ENCODE assay signal across 10 cellular contexts in genomic region chr10:61135276-61135721, GRCh38.
DNase-seq lines count a peak whose midpoint lies in the region; ATAC-seq and TF ChIP-seq lines count a peak whose summit lies in the region.
"Had no signal": no experiment of that assay in that cellular context is flagged by ENCODE, and none has a peak within 500 bp of the region (broad histone marks: within the 10 kb centered on the region; RNA-seq: fewer than 3 reads in every experiment).

No MANE protein-coding gene starts in this region.

- no peaks in the 10 kb centered on the region for H3K27me3 ChIP-seq in Caco-2 (replicated peaks; ENCODE audit: control insufficient read depth, insufficient read depth, low read length)
- no peaks in the 10 kb centered on the region for H3K27me3 ChIP-seq in gastrocnemius medialis
- H3K27me3 ChIP-seq: BLaER1 treated with 17β-estradiol and CSF1 and Interleukin-3, amounts not matched to agents 10 nM and 100 nM had no signal

- H3K36me3 Mint-ChIP-seq in T-helper 17 cell (ENCODE audit: low read depth) = no peaks in the 10 kb centered on the region
- H3K36me3 Mint-ChIP-seq in Caco-2 (ENCODE audit: insufficient read depth, unreplicated experiment) = no peaks in the 10 kb centered on the region

- no peak for TF ChIP-seq CTCF in Caco-2 (IDR thresholded peaks at IDR 0.05; ENCODE audit: insufficient read depth in 1 of 2, low read depth in 1 of 2, low read length in 1 of 2, severe bottlenecking in 1 of 2, unreplicated experiment in 1 of 2)
- no peak for TF ChIP-seq CTCF in gastrocnemius medialis (IDR thresholded peaks at IDR 0.05 in 4 of 5, conservative IDR thresholded peaks at IDR 0.05 in 1 of 5)

- TF ChIP-seq POLR2A in gastrocnemius medialis (IDR thresholded peaks at IDR 0.05) = no peak

- DNase-seq in T-helper 17 cell (no peak), Caco-2 (no peak), midbrain (lab: John Stamatoyannopoulos, UW) (no peak), gastrocnemius medialis (no peak), NCI-H128 (lab: John Stamatoyannopoulos, UW; ENCODE audit: unreplicated experiment) (no peak)

- no peaks in the 10 kb centered on the region for H3K4me1 Mint-ChIP-seq in T-helper 17 cell
- H3K4me1 Mint-ChIP-seq in Caco-2 (ENCODE audit: low read depth, unreplicated experiment) = no peaks in the 10 kb centered on the region

- no TSS peak for BruUV-seq in Caco-2 (replicated peaks; lab: Mats Ljungman, UMichigan)

- CTCF ChIA-PET in Caco-2 (lab: Charles Lee) = no interaction called here

- H3K4me1 ChIP-seq in Caco-2 (no peaks in the 10 kb centered on the region), gastrocnemius medialis (peaks cover 0 to 5% of the 10 kb centered on the region in 2 donors)
- H3K4me1 ChIP-seq: BLaER1 treated with 17β-estradiol and CSF1 and Interleukin-3, amounts not matched to agents 10 nM and 100 nM; parathyroid adenoma had no signal

- in situ Hi-C loops in gastrocnemius medialis (cut with MboI; ENCODE audit: low sequenced_read_pairs in 4 of 4) = loop anchor here (5.0 to 25.0 kb wide), 4 partner anchors 150 to 602 kb away; no protein-coding TSS in a partner anchor

- H3K27ac ChIP-seq in gastrocnemius medialis = no peak overlapping the region
- H3K27ac ChIP-seq: BLaER1 treated with 17β-estradiol and CSF1 and Interleukin-3, amounts not matched to agents 10 nM and 100 nM; parathyroid adenoma had no signal

- H3K4me3 Mint-ChIP-seq in T-helper 17 cell (no peak overlapping the region), Caco-2 (ENCODE audit: unreplicated experiment) (no peak overlapping the region)

- H3K36me3 ChIP-seq in Caco-2 (ENCODE audit: control insufficient read depth, insufficient read depth, low read length) (no peaks in the 10 kb centered on the region), gastrocnemius medialis (no peaks in the 10 kb centered on the region)
- H3K36me3 ChIP-seq: BLaER1 treated with 17β-estradiol and CSF1 and Interleukin-3, amounts not matched to agents 10 nM and 100 nM had no signal

- POLR2A ChIA-PET in Caco-2 (lab: Charles Lee) = no interaction called here

- H3K9me3 Mint-ChIP-seq in Caco-2 (ENCODE audit: unreplicated experiment) = no peaks in the 10 kb centered on the region

- H3K4me3 ChIP-seq in Caco-2 (ENCODE audit: low read depth, low read length) (no peak overlapping the region), gastrocnemius medialis (no peak overlapping the region)
- H3K4me3 ChIP-seq: BLaER1 treated with 17β-estradiol and CSF1 and Interleukin-3, amounts not matched to agents 10 nM and 100 nM had no signal

- H3K27ac Mint-ChIP-seq in T-helper 17 cell (no peak overlapping the region), Caco-2 (ENCODE audit: unreplicated experiment) (no peak overlapping the region)

- H3K9me3 ChIP-seq in T-helper 17 cell (ENCODE audit: control insufficient read depth, low read length, poor library complexity, severe bottlenecking) (no peaks in the 10 kb centered on the region), Caco-2 (no peaks in the 10 kb centered on the region), gastrocnemius medialis (no peaks in the 10 kb centered on the region)

- intact Hi-C loops in Caco-2 (cut with micrococcal nuclease; ENCODE audit: unreplicated experiment) (no loop called here), gastrocnemius medialis (cut with DNase I; ENCODE audit: low total_unique reads) (no loop called here)

- peak; percentile 94 for ATAC-seq in GM18502 (IDR thresholded peaks at IDR 0.05; ENCODE audit: poor library complexity, unreplicated experiment)
- ATAC-seq in GM21390 (IDR thresholded peaks at IDR 0.05; ENCODE audit: unreplicated experiment) = peak; percentile 90
- ATAC-seq in HG03095 (IDR thresholded peaks at IDR 0.05; ENCODE audit: unreplicated experiment) = peak; percentile 92
- peak; percentile 54 for ATAC-seq in T-helper 17 cell
- no peak for ATAC-seq in gastrocnemius medialis

- H3K27me3 Mint-ChIP-seq in T-helper 17 cell (peaks cover 15% of the 10 kb centered on the region), Caco-2 (ENCODE audit: insufficient read depth, unreplicated experiment) (peaks cover 9% of the 10 kb centered on the region)

Comparison
In these comparisons a context has a peak if more than half of its experiments do, and no peak if none do; other contexts are left out.
1. ATAC-seq: peak in GM18502 (single experiment), GM21390 (single experiment), HG03095 (single experiment) and T-helper 17 cell (single experiment); none in gastrocnemius medialis (0 of 2).